ENCODE assay signal across 10 cellular contexts in the genomic region with DNA sequence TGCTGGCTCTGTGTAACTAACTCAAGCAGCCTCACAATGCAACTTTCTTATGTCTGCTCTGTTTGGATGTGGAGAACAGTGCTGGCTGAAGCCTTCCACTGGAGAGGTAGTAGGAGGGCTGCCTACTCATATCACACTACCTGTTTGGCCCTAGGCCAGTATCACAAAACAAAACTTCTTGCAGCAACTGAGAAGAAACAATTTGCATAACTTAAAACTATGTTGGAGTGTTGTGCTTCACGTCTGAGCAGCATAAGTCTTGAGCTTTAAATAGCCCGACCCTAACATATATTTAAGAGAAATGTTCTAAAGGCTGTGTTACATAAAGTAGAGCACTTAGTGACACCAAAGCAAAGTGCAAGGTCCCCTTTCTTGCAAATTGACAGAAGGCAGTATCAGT.
DNase-seq lines count a peak whose midpoint lies in the region; ATAC-seq and TF ChIP-seq lines count a peak whose summit lies in the region.
"Had no signal": no experiment of that assay in that cellular context is flagged by ENCODE, and none has a peak within 500 bp of the region (broad histone marks: within the 10 kb centered on the region; RNA-seq: fewer than 3 reads in every experiment).

No MANE protein-coding gene starts in this region.

- H3K27ac ChIP-seq in right lobe of liver: no peak overlapping the region
- H3K27ac ChIP-seq: breast epithelium had no signal

- H3K27me3 ChIP-seq in right lobe of liver: no peaks in the 10 kb centered on the region
- H3K27me3 ChIP-seq: breast epithelium had no signal

- no peaks in the 10 kb centered on the region for H3K4me1 ChIP-seq in right lobe of liver
- H3K4me1 ChIP-seq: breast epithelium had no signal

- intact Hi-C loops in right lobe of liver (cut with DNase I): no loop called here

- no peak for TF ChIP-seq POLR2A in right lobe of liver (IDR thresholded peaks at IDR 0.05)

- ATAC-seq in GM19043 (IDR thresholded peaks at IDR 0.05; ENCODE audit: low read depth, unreplicated experiment): peak; percentile 74
- peak; percentile 73 for ATAC-seq in HG02571 (IDR thresholded peaks at IDR 0.05; ENCODE audit: unreplicated experiment)
- peak; percentile 87 for ATAC-seq in HG03280 (IDR thresholded peaks at IDR 0.05; ENCODE audit: unreplicated experiment)
- no peak for ATAC-seq in right lobe of liver

- H3K9me3 ChIP-seq in right lobe of liver: no peaks in the 10 kb centered on the region
- H3K9me3 ChIP-seq: breast epithelium had no signal

- H3K36me3 ChIP-seq in right lobe of liver: no peaks in the 10 kb centered on the region
- H3K36me3 ChIP-seq: breast epithelium had no signal

- H3K4me3 ChIP-seq in right lobe of liver: no peak overlapping the region
- H3K4me3 ChIP-seq: breast epithelium had no signal

- 56% methylated on average over 2 of the region's 2 CpGs for WGBS in right lobe of liver (ENCODE audit: insufficient coverage, low coverage, low lambda C conversion rate, missing lambda C conversion rate)

- TF ChIP-seq CTCF in GM10266 (IDR thresholded peaks at IDR 0.05; ENCODE audit: control insufficient read depth, insufficient read depth, low read depth, missing control alignments) (no peak), right lobe of liver (IDR thresholded peaks at IDR 0.05) (no peak)

- DNase-seq in GM10266 (ENCODE audit: extremely low spot score) (peak; percentile 51), right lobe of liver (no peak), cortex of kidney (lab: John Stamatoyannopoulos, UW) (no peak), NCI-H2107 (lab: John Stamatoyannopoulos, UW) (no peak)
- DNase-seq in activated CD4-positive, CD25-positive, alpha-beta regulatory T cell (lab: John Stamatoyannopoulos, UW): no peak
- DNase-seq: MV-4-11 had no signal

Comparison
In these comparisons a context has a peak if more than half of its experiments do, and no peak if none do; other contexts are left out.
1. ATAC-seq: peak in GM19043 (single experiment), HG02571 (single experiment) and HG03280 (single experiment); none in right lobe of liver (0 of 4).